ENCODE assay signal across 8 cellular contexts in genomic region chrX:49163555-49164419, GRCh38. TPM values are rescaled to one million over a fixed set of nuclear protein-coding genes. Genes with fewer than 3 reads are reported as not detected.
DNase-seq lines count a peak whose midpoint lies in the region; ATAC-seq, FAIRE-seq and TF ChIP-seq lines count a peak whose summit lies in the region.

No MANE protein-coding gene starts in this region.

- WGBS in HepG2 (ENCODE audit: low lambda C conversion rate) = 18% methylated on average over 12 of the region's 69 CpGs

- intact Hi-C loops in activated CD4-positive, alpha-beta T cell treated with anti-CD3 and anti-CD28 coated beads, Interleukin-2, amount 10 ng/mL, durations not matched to agents 24 days and 14 days (cut with micrococcal nuclease) = loop anchor here (1.0 to 10.0 kb wide), 3 partner anchors 7 to 359 kb away; partner anchors contain the start of gene HDAC6
- intact Hi-C loops in HepG2 (cut with micrococcal nuclease; ENCODE audit: unreplicated experiment) = loop anchor here (5.0 kb wide), 1 partner anchor 41 kb away; the partner anchor contains the start of gene GPKOW

- TF ChIP-seq RAD21 in HepG2 (CRISPR knock-in tag; IDR thresholded peaks at IDR 0.05) = peak; percentile 81

- TF ChIP-seq POLR2A in HepG2 (IDR thresholded peaks at IDR 0.05; ENCODE audit: insufficient read depth in 1 of 2, low read depth in 2 of 2, low read length in 2 of 2) = 0 out of 4 replicates have a peak, but pooled peaks have one; percentile 19 to 43

- H3K27ac ChIP-seq in HepG2 (ENCODE audit: extremely low read length, insufficient read depth, low read length) = peak overlapping the region; percentile 71

- no peak overlapping the region for H2AFZ ChIP-seq in HepG2 (ENCODE audit: low read length)

- DNase-seq in AG04449 (ENCODE audit: low read depth, low spot score) (no peak), NCI-H524 (lab: John Stamatoyannopoulos, UW) (peak; percentile 63 to 78), dedifferentiated amniotic fluid mesenchymal stem cell (ENCODE audit: extremely low spot score) (peak; percentile 51), HepG2 (ENCODE audit: low spot score) (peak; percentile 53)
- DNase-seq in activated CD4-positive, alpha-beta T cell treated with anti-CD3 and anti-CD28 coated beads, Interleukin-2, amount 10 ng/mL, durations not matched to agents 24 days and 14 days = peak; percentile 95
- peak; percentile 78 for DNase-seq in stimulated activated CD4-positive, alpha-beta T cell treated with anti-CD3 and anti-CD28 coated beads, Interleukin-4, amount 100 ng/mL, for 1 hour

- ATAC-seq in GM18520 (IDR thresholded peaks at IDR 0.05; ENCODE audit: unreplicated experiment) (peak; percentile 47), HG03175 (IDR thresholded peaks at IDR 0.05; ENCODE audit: unreplicated experiment) (peak; percentile 57), HepG2 (peak; percentile 84)

- H3K9ac ChIP-seq in HepG2 (ENCODE audit: insufficient read depth, low read depth, low read length) = peak overlapping the region; percentile 67

- H3K27me3 Mint-ChIP-seq in activated CD4-positive, alpha-beta T cell treated with anti-CD3 and anti-CD28 coated beads, Interleukin-2, amount 10 ng/mL, durations not matched to agents 24 days and 14 days = peaks cover 2% of the 10 kb centered on the region

- H3K4me2 ChIP-seq in HepG2 (ENCODE audit: low read depth, low read length) = peak overlapping the region; percentile 57

- H3K4me3 ChIP-seq in AG04449 (ENCODE audit: low read depth, low read length) (peak overlapping the region; percentile 47), HepG2 (replicated peaks in 1 of 3; ENCODE audit: insufficient read depth in 1 of 3, low read depth in 2 of 3, low read length in 3 of 3) (peak overlapping the region; percentile 30 to 65 (median 53); a peak in 4 of 6 replicates)

- in situ Hi-C loops in HepG2 (cut with HindIII; ENCODE audit: extremely low pct_ligation_motif_present, low pct_unique_long_range_greater_than_20kb) = loop anchor here (5.0 kb wide), 1 partner anchor 41 kb away; the partner anchor contains the start of gene GPKOW

- no peaks in the 10 kb centered on the region for H3K9me3 Mint-ChIP-seq in activated CD4-positive, alpha-beta T cell treated with anti-CD3 and anti-CD28 coated beads, Interleukin-2, amount 10 ng/mL, durations not matched to agents 24 days and 14 days

- H3K27me3 ChIP-seq in HepG2 (ENCODE audit: control insufficient read depth in 1 of 2, insufficient read depth in 2 of 2, low read length in 2 of 2) = no peaks in the 10 kb centered on the region

- no peaks in the 10 kb centered on the region for H4K20me1 ChIP-seq in HepG2 (ENCODE audit: insufficient read depth, low read length)

- CTCF ChIA-PET in AG04449 (lab: Yijun Ruan, JAX) = interaction anchor here (1.1 to 6.8 kb wide), 3 partner anchors 8 to 17 kb away, joined by 3 to 34 read pairs (median 3); no protein-coding TSS in a partner anchor
- CTCF ChIA-PET in HepG2 (lab: Yijun Ruan, JAX; ENCODE audit: low intra/inter-chr PET ratio, low total read pairs) = interaction anchor here (1.9 kb wide), 1 partner anchor 40 kb away, joined by 6 read pairs; the partner anchor contains the start of gene GPKOW

- POLR2A ChIA-PET in AG04449 (lab: Yijun Ruan, JAX) = interaction anchor here (0.7 to 0.8 kb wide), 2 partner anchors 9 to 27 kb away, joined by 3 to 4 read pairs; no protein-coding TSS in a partner anchor
- POLR2A ChIA-PET in HepG2 (lab: Yijun Ruan, JAX) = interaction anchor here (1.0 kb wide), 2 partner anchors 27 to 63 kb away, joined by 3 to 5 read pairs; no protein-coding TSS in a partner anchor

- peak overlapping the region; percentile 94 for H3K27ac Mint-ChIP-seq in activated CD4-positive, alpha-beta T cell treated with anti-CD3 and anti-CD28 coated beads, Interleukin-2, amount 10 ng/mL, durations not matched to agents 24 days and 14 days

- H3K4me3 Mint-ChIP-seq in activated CD4-positive, alpha-beta T cell treated with anti-CD3 and anti-CD28 coated beads, Interleukin-2, amount 10 ng/mL, durations not matched to agents 24 days and 14 days = peak overlapping the region; percentile 87

- no peaks in the 10 kb centered on the region for H3K9me3 ChIP-seq in HepG2 (ENCODE audit: low read length)

- no peaks in the 10 kb centered on the region for H3K79me2 ChIP-seq in HepG2 (ENCODE audit: insufficient read depth, low read length)

- no peak for FAIRE-seq in HepG2 (lab: Jason Lieb, UNC)

- H3K4me1 Mint-ChIP-seq in activated CD4-positive, alpha-beta T cell treated with anti-CD3 and anti-CD28 coated beads, Interleukin-2, amount 10 ng/mL, durations not matched to agents 24 days and 14 days = peaks cover 26% of the 10 kb centered on the region

- no peaks in the 10 kb centered on the region for H3K36me3 Mint-ChIP-seq in activated CD4-positive, alpha-beta T cell treated with anti-CD3 and anti-CD28 coated beads, Interleukin-2, amount 10 ng/mL, durations not matched to agents 24 days and 14 days (ENCODE audit: low read depth)

- TF ChIP-seq CTCF in AG04449 (IDR thresholded peaks at IDR 0.05; ENCODE audit: insufficient read depth, low read length, missing control alignments) = peak; percentile 58
- peak; percentile 82 for TF ChIP-seq CTCF in HepG2 (CRISPR knock-in tag; IDR thresholded peaks at IDR 0.05)

- no TSS peak for BruUV-seq in HepG2 (replicated peaks; lab: Mats Ljungman, UMichigan)

- H3K4me1 ChIP-seq in HepG2 (ENCODE audit: insufficient read depth, low read length) = peaks cover 33% of the 10 kb centered on the region; the same call in 1 of the 2 replicates

- TF ChIP-seq EP300 in HepG2 (IDR thresholded peaks at IDR 0.05; ENCODE audit: low read depth in 2 of 2, low read length in 2 of 2) = no peak
- no peak for TF ChIP-seq EP300 in HepG2 (CRISPR knock-in tag; IDR thresholded peaks at IDR 0.05; ENCODE audit: borderline replicate concordance)

- no peaks in the 10 kb centered on the region for H3K36me3 ChIP-seq in HepG2 (replicated peaks in 1 of 2; ENCODE audit: control insufficient read depth in 1 of 2, insufficient read depth in 2 of 2, low read length in 2 of 2)

RNA-seq across cellular contexts. Expression of gene MAGIX, which starts 1.2 kb away (rescaled TPM):
- total RNA-seq in activated CD4-positive, alpha-beta T cell treated with anti-CD3 and anti-CD28 coated beads, Interleukin-2, amount 10 ng/mL, durations not matched to agents 24 days and 14 days = 0.96 and 1.1 TPM in 2 replicates
- 1.0 and 1.2 TPM in 2 replicates for total RNA-seq in HepG2 (2016; rRNA removed; fragmentation: Illumina TruSeq; extraction: Trizol)
- total RNA-seq in HepG2 (2016; cell fraction: cytosol; rRNA removed; fragmentation: Illumina TruSeq; extraction: Trizol; ENCODE audit: low read depth) = 0.35 and 0.40 TPM in 2 replicates
- 0.65 and 1.4 TPM in 2 replicates for total RNA-seq in HepG2 (2016; cell fraction: insoluble cytoplasmic fraction; rRNA removed; fragmentation: Illumina TruSeq; extraction: Trizol)
- total RNA-seq in HepG2 (2016; cell fraction: membrane; rRNA removed; fragmentation: Illumina TruSeq; extraction: Trizol) = 0.65 and 0.90 TPM in 2 replicates
- 0.78 and 0.85 TPM in 2 replicates for total RNA-seq in HepG2 (2016; cell fraction: nucleus; rRNA removed; fragmentation: Illumina TruSeq; extraction: Trizol)
- polyA plus RNA-seq in HepG2 (2011; rRNA removed) = 0.37 and 0.63 TPM in 2 replicates
- polyA plus RNA-seq in HepG2 (2011; cell fraction: cytosol; rRNA removed) = 0.35 and 1.4 TPM in 2 replicates
- polyA plus RNA-seq in HepG2 (2011; cell fraction: nucleus; rRNA removed) = 1.9 and 2.3 TPM in 2 replicates
- polyA plus RNA-seq in HepG2 (2012) = 0.21 and 0.40 TPM in 2 replicates
- 0.27 and 0.53 TPM in 2 replicates for polyA plus RNA-seq in HepG2 (2016; cell fraction: cytosol; fragmentation: Illumina TruSeq; extraction: Trizol; ENCODE audit: low read depth)
- polyA plus RNA-seq in HepG2 (2016; cell fraction: insoluble cytoplasmic fraction; fragmentation: Illumina TruSeq; extraction: Trizol; ENCODE audit: low read depth) = 0.74 and 1.2 TPM in 2 replicates
- polyA plus RNA-seq in HepG2 (2016; cell fraction: membrane; fragmentation: Illumina TruSeq; extraction: Trizol; ENCODE audit: low read depth) = 0.58 and 1.1 TPM in 2 replicates
- 0.57 and 1.8 TPM in 2 replicates for polyA plus RNA-seq in HepG2 (2016; cell fraction: nucleus; fragmentation: Illumina TruSeq; extraction: Trizol; ENCODE audit: insufficient read depth, low read depth)
- 0.60 and 1.7 TPM in 2 replicates for polyA minus RNA-seq in HepG2 (2011; rRNA and poly(A)+ RNA removed; ENCODE audit: low replicate concordance)
- polyA minus RNA-seq in HepG2 (2011; cell fraction: cytosol; rRNA and poly(A)+ RNA removed) = not detected in 2 replicates
- 0.52 and 1.2 TPM in 2 replicates for polyA minus RNA-seq in HepG2 (2011; cell fraction: nucleus; rRNA and poly(A)+ RNA removed)

RNA-seq across cellular contexts. Expression of gene PLP2, which starts 7.9 kb away (rescaled TPM):
- 84.4 and 91.4 TPM in 2 replicates for total RNA-seq in activated CD4-positive, alpha-beta T cell treated with anti-CD3 and anti-CD28 coated beads, Interleukin-2, amount 10 ng/mL, durations not matched to agents 24 days and 14 days
- total RNA-seq in HepG2 (2016; rRNA removed; fragmentation: Illumina TruSeq; extraction: Trizol) = 0.18 and 0.40 TPM in 2 replicates
- not detected in 2 replicates for total RNA-seq in HepG2 (2016; cell fraction: cytosol; rRNA removed; fragmentation: Illumina TruSeq; extraction: Trizol; ENCODE audit: low read depth)
- total RNA-seq in HepG2 (2016; cell fraction: insoluble cytoplasmic fraction; rRNA removed; fragmentation: Illumina TruSeq; extraction: Trizol) = 0.19 and 0.24 TPM in 2 replicates
- 0.45 TPM in 1 of 2 replicates, not detected in the other for total RNA-seq in HepG2 (2016; cell fraction: membrane; rRNA removed; fragmentation: Illumina TruSeq; extraction: Trizol)
- 0.50 TPM in 1 of 2 replicates, not detected in the other for total RNA-seq in HepG2 (2016; cell fraction: nucleus; rRNA removed; fragmentation: Illumina TruSeq; extraction: Trizol)
- polyA plus RNA-seq in HepG2 (2011; rRNA removed) = 3.6 and 5.1 TPM in 2 replicates
- 4.2 and 6.6 TPM in 2 replicates for polyA plus RNA-seq in HepG2 (2011; cell fraction: cytosol; rRNA removed)
- 1.5 and 1.9 TPM in 2 replicates for polyA plus RNA-seq in HepG2 (2011; cell fraction: nucleus; rRNA removed)
- 2.8 and 4.2 TPM in 2 replicates for polyA plus RNA-seq in HepG2 (2012)
- 0.70 and 0.82 TPM in 2 replicates for polyA plus RNA-seq in HepG2 (2016; cell fraction: cytosol; fragmentation: Illumina TruSeq; extraction: Trizol; ENCODE audit: low read depth)
- polyA plus RNA-seq in HepG2 (2016; cell fraction: insoluble cytoplasmic fraction; fragmentation: Illumina TruSeq; extraction: Trizol; ENCODE audit: low read depth) = 0.23 and 0.32 TPM in 2 replicates
- polyA plus RNA-seq in HepG2 (2016; cell fraction: membrane; fragmentation: Illumina TruSeq; extraction: Trizol; ENCODE audit: low read depth) = 0.83 and 0.88 TPM in 2 replicates
- polyA plus RNA-seq in HepG2 (2016; cell fraction: nucleus; fragmentation: Illumina TruSeq; extraction: Trizol; ENCODE audit: insufficient read depth, low read depth) = 0.70 and 0.76 TPM in 2 replicates
- polyA minus RNA-seq in HepG2 (2011; rRNA and poly(A)+ RNA removed; ENCODE audit: low replicate concordance) = 4.8 and 952 TPM in 2 replicates
- 1.8 and 2.3 TPM in 2 replicates for polyA minus RNA-seq in HepG2 (2011; cell fraction: cytosol; rRNA and poly(A)+ RNA removed)
- 1.3 and 1.9 TPM in 2 replicates for polyA minus RNA-seq in HepG2 (2011; cell fraction: nucleus; rRNA and poly(A)+ RNA removed)

RNA-seq across cellular contexts. Expression of gene PRICKLE3, which starts 22.4 kb away (rescaled TPM):
- 21.9 and 22.7 TPM in 2 replicates for total RNA-seq in activated CD4-positive, alpha-beta T cell treated with anti-CD3 and anti-CD28 coated beads, Interleukin-2, amount 10 ng/mL, durations not matched to agents 24 days and 14 days
- 2.5 and 2.6 TPM in 2 replicates for total RNA-seq in HepG2 (2016; rRNA removed; fragmentation: Illumina TruSeq; extraction: Trizol)
- 1.5 and 2.5 TPM in 2 replicates for total RNA-seq in HepG2 (2016; cell fraction: cytosol; rRNA removed; fragmentation: Illumina TruSeq; extraction: Trizol; ENCODE audit: low read depth)
- 2.2 and 2.6 TPM in 2 replicates for total RNA-seq in HepG2 (2016; cell fraction: insoluble cytoplasmic fraction; rRNA removed; fragmentation: Illumina TruSeq; extraction: Trizol)
- total RNA-seq in HepG2 (2016; cell fraction: membrane; rRNA removed; fragmentation: Illumina TruSeq; extraction: Trizol) = 2.7 and 4.0 TPM in 2 replicates
- total RNA-seq in HepG2 (2016; cell fraction: nucleus; rRNA removed; fragmentation: Illumina TruSeq; extraction: Trizol) = 4.3 and 4.4 TPM in 2 replicates
- polyA plus RNA-seq in HepG2 (2011; rRNA removed) = 2.6 and 2.9 TPM in 2 replicates
- polyA plus RNA-seq in HepG2 (2011; cell fraction: cytosol; rRNA removed) = 1.6 and 1.7 TPM in 2 replicates
- 17.3 and 17.7 TPM in 2 replicates for polyA plus RNA-seq in HepG2 (2011; cell fraction: nucleus; rRNA removed)
- 3.2 and 4.9 TPM in 2 replicates for polyA plus RNA-seq in HepG2 (2012)
- 1.0 and 1.1 TPM in 2 replicates for polyA plus RNA-seq in HepG2 (2016; cell fraction: cytosol; fragmentation: Illumina TruSeq; extraction: Trizol; ENCODE audit: low read depth)
- polyA plus RNA-seq in HepG2 (2016; cell fraction: insoluble cytoplasmic fraction; fragmentation: Illumina TruSeq; extraction: Trizol; ENCODE audit: low read depth) = 2.2 and 2.8 TPM in 2 replicates
- polyA plus RNA-seq in HepG2 (2016; cell fraction: membrane; fragmentation: Illumina TruSeq; extraction: Trizol; ENCODE audit: low read depth) = 1.9 and 2.3 TPM in 2 replicates
- polyA plus RNA-seq in HepG2 (2016; cell fraction: nucleus; fragmentation: Illumina TruSeq; extraction: Trizol; ENCODE audit: insufficient read depth, low read depth) = 8.7 and 12.2 TPM in 2 replicates
- polyA minus RNA-seq in HepG2 (2011; rRNA and poly(A)+ RNA removed; ENCODE audit: low replicate concordance) = 4.0 and 25.7 TPM in 2 replicates
- 2.5 and 2.6 TPM in 2 replicates for polyA minus RNA-seq in HepG2 (2011; cell fraction: cytosol; rRNA and poly(A)+ RNA removed)
- polyA minus RNA-seq in HepG2 (2011; cell fraction: nucleus; rRNA and poly(A)+ RNA removed) = 5.2 and 5.6 TPM in 2 replicates

RNA-seq across cellular contexts. Expression of gene SYP, which starts 36.2 kb away (rescaled TPM):
- total RNA-seq in activated CD4-positive, alpha-beta T cell treated with anti-CD3 and anti-CD28 coated beads, Interleukin-2, amount 10 ng/mL, durations not matched to agents 24 days and 14 days = 4.9 and 5.3 TPM in 2 replicates
- total RNA-seq in HepG2 (2016; rRNA removed; fragmentation: Illumina TruSeq; extraction: Trizol) = 1.7 and 2.5 TPM in 2 replicates
- 0.40 and 0.62 TPM in 2 replicates for total RNA-seq in HepG2 (2016; cell fraction: cytosol; rRNA removed; fragmentation: Illumina TruSeq; extraction: Trizol; ENCODE audit: low read depth)
- 0.62 and 2.3 TPM in 2 replicates for total RNA-seq in HepG2 (2016; cell fraction: insoluble cytoplasmic fraction; rRNA removed; fragmentation: Illumina TruSeq; extraction: Trizol)
- 0.55 and 0.93 TPM in 2 replicates for total RNA-seq in HepG2 (2016; cell fraction: membrane; rRNA removed; fragmentation: Illumina TruSeq; extraction: Trizol)
- 1.4 and 2.4 TPM in 2 replicates for total RNA-seq in HepG2 (2016; cell fraction: nucleus; rRNA removed; fragmentation: Illumina TruSeq; extraction: Trizol)
- polyA plus RNA-seq in HepG2 (2011; rRNA removed) = 2.0 and 4.4 TPM in 2 replicates
- 2.7 and 2.9 TPM in 2 replicates for polyA plus RNA-seq in HepG2 (2011; cell fraction: cytosol; rRNA removed)
- polyA plus RNA-seq in HepG2 (2011; cell fraction: nucleus; rRNA removed) = 3.0 and 5.4 TPM in 2 replicates
- polyA plus RNA-seq in HepG2 (2012) = 6.5 and 6.7 TPM in 2 replicates
- 0.21 and 0.33 TPM in 2 replicates for polyA plus RNA-seq in HepG2 (2016; cell fraction: cytosol; fragmentation: Illumina TruSeq; extraction: Trizol; ENCODE audit: low read depth)
- 0.52 and 0.99 TPM in 2 replicates for polyA plus RNA-seq in HepG2 (2016; cell fraction: insoluble cytoplasmic fraction; fragmentation: Illumina TruSeq; extraction: Trizol; ENCODE audit: low read depth)
- polyA plus RNA-seq in HepG2 (2016; cell fraction: membrane; fragmentation: Illumina TruSeq; extraction: Trizol; ENCODE audit: low read depth) = 0.50 and 0.73 TPM in 2 replicates
- polyA plus RNA-seq in HepG2 (2016; cell fraction: nucleus; fragmentation: Illumina TruSeq; extraction: Trizol; ENCODE audit: insufficient read depth, low read depth) = 3.2 and 4.6 TPM in 2 replicates
- polyA minus RNA-seq in HepG2 (2011; rRNA and poly(A)+ RNA removed; ENCODE audit: low replicate concordance) = 1.6 and 4.4 TPM in 2 replicates
- polyA minus RNA-seq in HepG2 (2011; cell fraction: cytosol; rRNA and poly(A)+ RNA removed) = 2.1 and 3.0 TPM in 2 replicates
- polyA minus RNA-seq in HepG2 (2011; cell fraction: nucleus; rRNA and poly(A)+ RNA removed) = 1.7 and 2.2 TPM in 2 replicates

RNA-seq across cellular contexts. Expression of gene GPKOW, which starts 40.3 kb away (rescaled TPM):
- 24.7 TPM in 2 replicates for total RNA-seq in activated CD4-positive, alpha-beta T cell treated with anti-CD3 and anti-CD28 coated beads, Interleukin-2, amount 10 ng/mL, durations not matched to agents 24 days and 14 days
- total RNA-seq in HepG2 (2016; rRNA removed; fragmentation: Illumina TruSeq; extraction: Trizol) = 18.7 and 21.5 TPM in 2 replicates
- 1.9 and 2.4 TPM in 2 replicates for total RNA-seq in HepG2 (2016; cell fraction: cytosol; rRNA removed; fragmentation: Illumina TruSeq; extraction: Trizol; ENCODE audit: low read depth)
- 17.8 and 20.5 TPM in 2 replicates for total RNA-seq in HepG2 (2016; cell fraction: insoluble cytoplasmic fraction; rRNA removed; fragmentation: Illumina TruSeq; extraction: Trizol)
- 4.0 and 4.1 TPM in 2 replicates for total RNA-seq in HepG2 (2016; cell fraction: membrane; rRNA removed; fragmentation: Illumina TruSeq; extraction: Trizol)
- total RNA-seq in HepG2 (2016; cell fraction: nucleus; rRNA removed; fragmentation: Illumina TruSeq; extraction: Trizol) = 7.2 and 9.0 TPM in 2 replicates
- polyA plus RNA-seq in HepG2 (2011; rRNA removed) = 22.6 and 26.2 TPM in 2 replicates
- polyA plus RNA-seq in HepG2 (2011; cell fraction: cytosol; rRNA removed) = 27.2 and 29.3 TPM in 2 replicates
- 11.7 and 13.7 TPM in 2 replicates for polyA plus RNA-seq in HepG2 (2011; cell fraction: nucleus; rRNA removed)
- polyA plus RNA-seq in HepG2 (2012) = 14.0 and 17.6 TPM in 2 replicates
- 1.6 and 2.0 TPM in 2 replicates for polyA plus RNA-seq in HepG2 (2016; cell fraction: cytosol; fragmentation: Illumina TruSeq; extraction: Trizol; ENCODE audit: low read depth)
- 21.6 and 21.9 TPM in 2 replicates for polyA plus RNA-seq in HepG2 (2016; cell fraction: insoluble cytoplasmic fraction; fragmentation: Illumina TruSeq; extraction: Trizol; ENCODE audit: low read depth)
- polyA plus RNA-seq in HepG2 (2016; cell fraction: membrane; fragmentation: Illumina TruSeq; extraction: Trizol; ENCODE audit: low read depth) = 2.3 and 2.5 TPM in 2 replicates
- polyA plus RNA-seq in HepG2 (2016; cell fraction: nucleus; fragmentation: Illumina TruSeq; extraction: Trizol; ENCODE audit: insufficient read depth, low read depth) = 11.4 and 12.8 TPM in 2 replicates
- 10.7 and 22.1 TPM in 2 replicates for polyA minus RNA-seq in HepG2 (2011; rRNA and poly(A)+ RNA removed; ENCODE audit: low replicate concordance)
- 9.2 and 12.6 TPM in 2 replicates for polyA minus RNA-seq in HepG2 (2011; cell fraction: cytosol; rRNA and poly(A)+ RNA removed)
- 8.0 and 8.5 TPM in 2 replicates for polyA minus RNA-seq in HepG2 (2011; cell fraction: nucleus; rRNA and poly(A)+ RNA removed)

Comparison
In these comparisons a context has a peak if more than half of its experiments do, and no peak if none do; other contexts are left out.
1. RNA of gene PLP2, which starts 7.9 kb away (total RNA-seq): 84.4 to 91.4 TPM in activated CD4-positive, alpha-beta T cell treated with anti-CD3 and anti-CD28 coated beads, Interleukin-2, amount 10 ng/mL, durations not matched to agents 24 days and 14 days; 0.18 to 0.50 TPM in HepG2; every median in the first group is over 10 times any median in the second.
2. Peak in every context shown above with its lines, with median percentiles within 50 percentile points of each other: ATAC-seq.